Comparison of ENCODE assay signal across 14 cellular contexts in the genomic region with DNA sequence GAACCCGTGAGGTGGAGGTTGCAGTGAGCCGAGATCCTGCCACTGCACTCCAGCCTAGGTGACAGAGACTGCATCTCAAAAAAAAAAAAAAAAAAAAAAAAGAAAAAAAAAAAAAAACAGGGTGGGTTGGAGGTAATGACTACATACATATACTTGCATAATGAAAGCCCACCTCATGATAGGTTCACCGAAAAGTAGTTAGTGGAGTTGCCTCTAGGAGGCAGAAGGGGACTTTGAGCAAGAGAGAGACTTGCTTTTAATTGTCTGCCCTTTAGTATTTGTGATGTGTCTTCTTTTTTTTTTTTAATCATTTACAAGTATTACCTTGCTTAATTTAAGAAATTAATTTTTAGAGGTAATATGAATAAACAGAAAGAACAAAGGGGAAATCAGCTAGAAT.
DNase-seq lines count a peak whose midpoint lies in the region; ATAC-seq and TF ChIP-seq lines count a peak whose summit lies in the region.
"Had no signal": no experiment of that assay in that cellular context is flagged by ENCODE, and none has a peak within 500 bp of the region (broad histone marks: within the 10 kb centered on the region; RNA-seq: fewer than 3 reads in every experiment).

No MANE protein-coding gene starts in this region.

- no peaks in the 10 kb centered on the region for H3K79me2 ChIP-seq in PC-3 (ENCODE audit: low read length)

- H4K20me1 ChIP-seq in PC-3 (ENCODE audit: low read length): no peaks in the 10 kb centered on the region

- H3K4me3 ChIP-seq in PC-3 (ENCODE audit: low read length) (no peak overlapping the region), fibroblast of the aortic adventitia (ENCODE audit: low read depth, low read length) (no peak overlapping the region), tibial nerve (no peak overlapping the region), adrenal gland (no peak overlapping the region)
- H3K4me3 ChIP-seq: MG63, right atrium auricular region, uterus had no signal

- no peak overlapping the region for H3K4me2 ChIP-seq in PC-3 (ENCODE audit: low read length)

- in situ Hi-C loops in GM13977 (cut with MboI; ENCODE audit: low pct_unique_long_range_greater_than_20kb, low sequenced_read_pairs, unreplicated experiment): loop anchor here (10.0 kb wide), 2 partner anchors 155 to 185 kb away; no protein-coding TSS in a partner anchor

- 63 to 78% methylated on average over 3 of the region's 3 CpGs for WGBS in tibial nerve, 2 donors
- 62 to 91% (median 84%) methylated on average over 3 of the region's 3 CpGs for WGBS in adrenal gland, 4 donors

- H3F3A ChIP-seq in PC-3 (ENCODE audit: low read length, unreplicated experiment): no peaks in the 10 kb centered on the region

- no peaks in the 10 kb centered on the region for H3K9me2 ChIP-seq in PC-3 (replicated peaks; ENCODE audit: low read length)

- TF ChIP-seq CTCF in AG09319 (IDR thresholded peaks at IDR 0.05; ENCODE audit: low read depth, low read length): peak; percentile 5
- peak; percentile 30 for TF ChIP-seq CTCF in GM13977 (IDR thresholded peaks at IDR 0.05; ENCODE audit: extremely low read depth, insufficient read depth, missing control alignments)
- TF ChIP-seq CTCF in PC-3 (conservative IDR thresholded peaks at IDR 0.05; ENCODE audit: low read depth, low read length): peak; percentile 49
- TF ChIP-seq CTCF in fibroblast of the aortic adventitia (IDR thresholded peaks at IDR 0.05; ENCODE audit: insufficient read depth, low read length): peak; percentile 15
- TF ChIP-seq CTCF in tibial nerve (IDR thresholded peaks at IDR 0.05): no peak
- peak in 1 of 6 experiments; percentile 13 for TF ChIP-seq CTCF in adrenal gland (IDR thresholded peaks at IDR 0.05)
- no peak for TF ChIP-seq CTCF in omental fat pad (IDR thresholded peaks at IDR 0.05)

- H2AFZ ChIP-seq in PC-3 (ENCODE audit: low read length): no peak overlapping the region

- no peak overlapping the region for H3K9ac ChIP-seq in PC-3 (ENCODE audit: low read length)

- no peaks in the 10 kb centered on the region for H3K4me1 ChIP-seq in PC-3 (ENCODE audit: insufficient read depth, low read length)
- H3K4me1 ChIP-seq in tibial nerve: peaks cover 0 to 3% (median 0%) of the 10 kb centered on the region in 4 donors
- H3K4me1 ChIP-seq in adrenal gland (replicated peaks in 1 of 2): no peaks in the 10 kb centered on the region

- ATAC-seq in PC-3 (no peak), omental fat pad (ENCODE audit: low FRiP score) (no peak), GM19452 (IDR thresholded peaks at IDR 0.05; ENCODE audit: unreplicated experiment) (no peak)
- ATAC-seq: WTC11 had no signal

- no peaks in the 10 kb centered on the region for H3K9me3 ChIP-seq in PC-3 (ENCODE audit: low read length)
- H3K9me3 ChIP-seq in tibial nerve: no peaks in the 10 kb centered on the region
- H3K9me3 ChIP-seq in adrenal gland (replicated peaks in 1 of 3): no peaks in the 10 kb centered on the region
- H3K9me3 ChIP-seq: MG63, right atrium auricular region, uterus had no signal

- POLR2A ChIA-PET in PC-3 (lab: Charles Lee; ENCODE audit: unreplicated experiment): no interaction called here

- DNase-seq in AG09319 (ENCODE audit: extremely low read depth, low read depth) (no peak), GM13977 (ENCODE audit: low spot score) (peak; percentile 54), PC-3 (peak; percentile 38), fibroblast of the aortic adventitia (ENCODE audit: low read depth) (peak; percentile 4), tibial nerve (ENCODE audit: low spot score in 2 of 2) (no peak), adrenal gland (no peak), omental fat pad (ENCODE audit: low spot score) (no peak)
- DNase-seq: head of caudate nucleus, MG63, OCI-M1, uterus had no signal

- H3K27ac ChIP-seq in PC-3 (ENCODE audit: low read length): no peak overlapping the region
- no peak overlapping the region for H3K27ac ChIP-seq in tibial nerve
- H3K27ac ChIP-seq in adrenal gland: no peak overlapping the region
- H3K27ac ChIP-seq: uterus had no signal

- TF ChIP-seq POLR2A in tibial nerve (IDR thresholded peaks at IDR 0.05) (no peak), adrenal gland (IDR thresholded peaks at IDR 0.05) (no peak)

- BruUV-seq in PC-3 (replicated peaks; lab: Mats Ljungman, UMichigan): no TSS peak

- no peak for TF ChIP-seq EP300 in tibial nerve (IDR thresholded peaks at IDR 0.05)

- H3K27me3 ChIP-seq in PC-3 (ENCODE audit: low read length): no peaks in the 10 kb centered on the region
- H3K27me3 ChIP-seq in tibial nerve: no peaks in the 10 kb centered on the region
- no peaks in the 10 kb centered on the region for H3K27me3 ChIP-seq in adrenal gland
- H3K27me3 ChIP-seq: MG63, right atrium auricular region, uterus had no signal

- H3K36me3 ChIP-seq in PC-3 (ENCODE audit: low read depth, low read length) (no peaks in the 10 kb centered on the region), tibial nerve (peaks cover 0 to 15% (median 0%) of the 10 kb centered on the region in 3 donors), adrenal gland (replicated peaks in 1 of 2) (peaks cover 0 to 10% of the 10 kb centered on the region in 2 donors)
- H3K36me3 ChIP-seq: MG63, uterus had no signal

- CTCF ChIA-PET in PC-3 (lab: Charles Lee): interaction anchor here (0.6 kb wide), 1 partner anchor 115 kb away, joined by 3 read pairs; no protein-coding TSS in a partner anchor

- intact Hi-C loops in PC-3 (cut with micrococcal nuclease) (loop anchor here (10.0 kb wide), 1 partner anchor 605 kb away; no protein-coding TSS in a partner anchor), adrenal gland (cut with DNase I) (loop anchor here (2.0 to 10.0 kb wide), 7 partner anchors 95 to 387 kb away; a partner anchor contains a TSS)

Comparison
In these comparisons a context has a peak if more than half of its experiments do, and no peak if none do; other contexts are left out.
1. DNase-seq: peak in GM13977 (single experiment), PC-3 (single experiment) and fibroblast of the aortic adventitia (single experiment); none in AG09319 (single experiment), tibial nerve (0 of 2), adrenal gland (0 of 7) and omental fat pad (single experiment).
2. CTCF ChIP-seq: peak in AG09319 (single experiment), GM13977 (single experiment), PC-3 (single experiment) and fibroblast of the aortic adventitia (single experiment); none in tibial nerve (0 of 5) and omental fat pad (0 of 3).